In genomic region chr11:130423541-130424155, GRCh38 we compare ENCODE assay signal across 1 cellular context.
TF ChIP-seq lines count a peak whose summit lies in the region.

No MANE protein-coding gene starts in this region.

TF ChIP-seq in IMR-90, 13 proteins besides CTCF, POLR2A, EP300 and RAD21 (continued from another document):
- TF ChIP-seq USF2 (IDR thresholded peaks at IDR 0.05; ENCODE audit: low read depth, low read length) (no peak), ELK1 (IDR thresholded peaks at IDR 0.05; ENCODE audit: borderline replicate concordance, low read depth, low read length) (no peak), RCOR1 (IDR thresholded peaks at IDR 0.05; ENCODE audit: insufficient replicate concordance, low read length) (no peak), NFE2L2 (IDR thresholded peaks at IDR 0.05; ENCODE audit: low read depth, low read length) (no peak), MAFK (IDR thresholded peaks at IDR 0.05; ENCODE audit: low read depth, low read length) (no peak)
